In genomic region chr17:15083225-15083624, GRCh38 we compare ENCODE assay signal across 21 cellular contexts.
"Had no signal": no experiment of that assay in that cellular context is flagged by ENCODE, and none has a peak within 500 bp of the region (broad histone marks: within the 10 kb centered on the region; RNA-seq: fewer than 3 reads in every experiment).

No MANE protein-coding gene starts in this region.

- H3K9me3 ChIP-seq: gastrocnemius medialis, left lung, thyroid gland had no signal

- H3K36me3 ChIP-seq: gastrocnemius medialis, left lung, thyroid gland had no signal

- H3K4me3 Mint-ChIP-seq: activated CD8-positive, alpha-beta T cell treated with anti-CD3 and anti-CD28 coated beads for 36 hours; activated T-cell treated with anti-CD3 and anti-CD28 coated beads, Interleukin-2, amount 50 U/mL, for 4 hours; effector memory CD8-positive, alpha-beta T cell; memory B cell; stimulated activated naive B cell treated with anti-CD40 and anti-IgM and Interleukin-4, amounts not matched to agents 10 μg/mL and 1 μg/mL and 100 μg/mL, for 72 hours; WTC11 had no signal

- H3K27ac ChIP-seq: epithelial cell of prostate, gastrocnemius medialis, left lung, skin epidermis, thyroid gland had no signal

- H3K27ac Mint-ChIP-seq: activated CD8-positive, alpha-beta T cell treated with anti-CD3 and anti-CD28 coated beads for 36 hours; effector memory CD8-positive, alpha-beta T cell; memory B cell; stimulated activated naive B cell treated with anti-CD40 and anti-IgM and Interleukin-4, amounts not matched to agents 10 μg/mL and 1 μg/mL and 100 μg/mL, for 72 hours; WTC11 had no signal

- H3K36me3 Mint-ChIP-seq: memory B cell; stimulated activated naive B cell treated with anti-CD40 and anti-IgM and Interleukin-4, amounts not matched to agents 10 μg/mL and 1 μg/mL and 100 μg/mL, for 72 hours; WTC11 had no signal

- H3K4me1 ChIP-seq: gastrocnemius medialis, left lung, thyroid gland had no signal

- H3K4me3 ChIP-seq: gastrocnemius medialis, left lung, skin epidermis, thyroid gland had no signal

- H3K27me3 ChIP-seq: thyroid gland had no signal

- ATAC-seq: activated CD8-positive, alpha-beta T cell treated with anti-CD3 and anti-CD28 coated beads for 36 hours; activated T-cell treated with anti-CD3 and anti-CD28 coated beads, Interleukin-2, amount 50 U/mL, for 4 hours; effector memory CD8-positive, alpha-beta T cell; gastrocnemius medialis; left lung; stimulated activated naive B cell treated with anti-CD40 and anti-IgM and Interleukin-4, amounts not matched to agents 10 μg/mL and 1 μg/mL and 100 μg/mL, for 72 hours; WTC11 had no signal

- DNase-seq: activated CD4-positive, alpha-beta T cell treated with anti-CD3 and anti-CD28 coated beads for 4 hours; activated CD8-positive, alpha-beta T cell treated with anti-CD3 and anti-CD28 coated beads for 36 hours; activated effector memory CD4-positive, alpha-beta T cell treated with Interleukin-2 at 50 U/mL for 16 hours; activated naive CD4-positive, alpha-beta T cell treated with anti-CD3 and anti-CD28 coated beads, Interleukin-2, amount 50 U/mL, for 16 hours; activated T-cell treated with anti-CD3 and anti-CD28 coated beads, Interleukin-2, amount 50 U/mL, for 4 hours; caudate nucleus; effector memory CD8-positive, alpha-beta T cell; gastrocnemius medialis; islet precursor cell; left lung; posterior cingulate gyrus; retina; stimulated activated CD4-positive, alpha-beta T cell treated with anti-CD3 and anti-CD28 coated beads, Interleukin-15, amount 100 ng/mL, for 24 hours; stimulated activated CD4-positive, alpha-beta T cell treated with anti-CD3 and anti-CD28 coated beads, Interleukin-4, amount 100 ng/mL, for 1 hour; stimulated activated naive B cell treated with anti-CD40 and anti-IgM and Interleukin-4, amounts not matched to agents 10 μg/mL and 1 μg/mL and 100 μg/mL, for 72 hours; T-helper 2 cell; thyroid gland had no signal

- H3K9me3 Mint-ChIP-seq: activated CD8-positive, alpha-beta T cell treated with anti-CD3 and anti-CD28 coated beads for 36 hours; activated T-cell treated with anti-CD3 and anti-CD28 coated beads, Interleukin-2, amount 50 U/mL, for 4 hours; effector memory CD8-positive, alpha-beta T cell; stimulated activated naive B cell treated with anti-CD40 and anti-IgM and Interleukin-4, amounts not matched to agents 10 μg/mL and 1 μg/mL and 100 μg/mL, for 72 hours; WTC11 had no signal

- H3K4me1 Mint-ChIP-seq: memory B cell; stimulated activated naive B cell treated with anti-CD40 and anti-IgM and Interleukin-4, amounts not matched to agents 10 μg/mL and 1 μg/mL and 100 μg/mL, for 72 hours had no signal
